Comparison of ENCODE assay signal across 11 cellular contexts in the genomic region with DNA sequence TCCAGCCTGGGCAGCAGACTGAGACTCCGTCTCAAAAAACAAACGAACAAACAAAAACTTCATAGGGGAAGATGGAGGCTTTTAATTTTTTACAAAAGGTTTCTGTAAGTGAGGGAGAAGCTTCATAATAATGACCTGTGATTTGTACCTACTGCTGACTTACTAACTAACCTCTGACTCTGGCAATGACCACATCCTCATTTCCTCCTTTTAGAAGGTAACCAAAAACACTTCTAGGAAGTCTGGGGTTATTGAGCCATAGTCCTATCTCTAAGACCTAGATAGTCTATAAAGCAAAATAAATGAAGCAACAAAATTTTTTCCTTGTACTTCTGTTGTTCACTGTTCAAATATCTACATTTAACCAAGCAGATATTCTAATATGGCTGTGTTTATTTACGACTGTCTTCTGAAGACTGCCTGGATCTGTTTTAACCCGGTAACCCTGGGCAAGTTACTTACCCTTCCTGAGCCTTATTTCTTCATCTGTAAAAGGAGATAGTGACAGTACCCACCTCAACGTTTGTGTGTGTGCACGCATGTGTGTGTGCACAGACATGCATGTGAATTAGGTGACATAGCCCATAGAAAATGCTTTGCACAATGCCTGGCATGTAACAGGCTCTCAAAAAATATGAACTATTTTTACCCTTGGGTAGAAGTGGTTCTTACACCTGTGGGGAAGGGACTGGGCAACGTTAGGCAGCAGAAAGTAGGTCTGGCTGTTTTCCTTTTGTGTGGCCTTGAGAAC. TPM values are rescaled to one million over a fixed set of nuclear protein-coding genes. Genes with fewer than 3 reads are reported as not detected.
DNase-seq lines count a peak whose midpoint lies in the region; TF ChIP-seq lines count a peak whose summit lies in the region.
"Had no signal": no experiment of that assay in that cellular context is flagged by ENCODE, and none has a peak within 500 bp of the region (broad histone marks: within the 10 kb centered on the region; RNA-seq: fewer than 3 reads in every experiment).

No MANE protein-coding gene starts in this region.

- H3K27ac Mint-ChIP-seq in activated T-helper 2 cell treated with anti-CD3 and anti-CD28 coated beads, Interferon-gamma antibody, Interleukin-2, Interleukin-4, amounts not matched to agents 10 μg/mL and 5 μg/mL and 100 μg/mL, durations not matched to agents 14 hours and 24 hours and 36 hours = peak overlapping the region; percentile 56
- H3K27ac Mint-ChIP-seq in mesothelial cell of epicardium (peak overlapping the region; percentile 84), Calu3 (ENCODE audit: unreplicated experiment) (no peak overlapping the region)
- H3K27ac Mint-ChIP-seq in CD8-positive, alpha-beta memory T cell = no peak overlapping the region
- H3K27ac Mint-ChIP-seq: stimulated activated naive CD8-positive, alpha-beta T cell treated with anti-CD3 and anti-CD28 coated beads, Interleukin-15, Interleukin-2, amounts not matched to agents 100 ng/mL and 50 ng/mL, for 24 hours had no signal

- H3K27me3 ChIP-seq in CD8-positive, alpha-beta memory T cell (ENCODE audit: insufficient read depth, low read length, poor library complexity, severe bottlenecking) = no peaks in the 10 kb centered on the region

- intact Hi-C loops in activated T-helper 2 cell treated with anti-CD3 and anti-CD28 coated beads, Interferon-gamma antibody, Interleukin-2, Interleukin-4, amounts not matched to agents 10 μg/mL and 5 μg/mL and 100 μg/mL, durations not matched to agents 14 hours and 24 hours and 36 hours (cut with micrococcal nuclease) = loop anchor here (1.0 kb wide), 1 partner anchor 9 kb away; no protein-coding TSS in a partner anchor
- intact Hi-C loops in Calu3 (cut with micrococcal nuclease; ENCODE audit: unreplicated experiment) = no loop called here

- peaks cover 5% of the 10 kb centered on the region for H3K36me3 Mint-ChIP-seq in activated T-helper 2 cell treated with anti-CD3 and anti-CD28 coated beads, Interferon-gamma antibody, Interleukin-2, Interleukin-4, amounts not matched to agents 10 μg/mL and 5 μg/mL and 100 μg/mL, durations not matched to agents 14 hours and 24 hours and 36 hours (ENCODE audit: low read depth)
- peaks cover 5% of the 10 kb centered on the region for H3K36me3 Mint-ChIP-seq in mesothelial cell of epicardium
- peaks cover 0 to 5% (median 0%) of the 10 kb centered on the region in 3 donors for H3K36me3 Mint-ChIP-seq in CD8-positive, alpha-beta memory T cell
- H3K36me3 Mint-ChIP-seq in Calu3 (ENCODE audit: insufficient read depth, unreplicated experiment) = no peaks in the 10 kb centered on the region

- H3K36me3 ChIP-seq in CD8-positive, alpha-beta memory T cell (ENCODE audit: insufficient read depth, low read length) = no peaks in the 10 kb centered on the region

- peaks cover 26% of the 10 kb centered on the region for H3K4me1 Mint-ChIP-seq in activated T-helper 2 cell treated with anti-CD3 and anti-CD28 coated beads, Interferon-gamma antibody, Interleukin-2, Interleukin-4, amounts not matched to agents 10 μg/mL and 5 μg/mL and 100 μg/mL, durations not matched to agents 14 hours and 24 hours and 36 hours (ENCODE audit: low read depth)
- H3K4me1 Mint-ChIP-seq in mesothelial cell of epicardium (peaks cover 25% of the 10 kb centered on the region), Calu3 (ENCODE audit: low read depth, unreplicated experiment) (no peaks in the 10 kb centered on the region)
- peaks cover 8 to 13% (median 9%) of the 10 kb centered on the region in 3 donors for H3K4me1 Mint-ChIP-seq in CD8-positive, alpha-beta memory T cell

- no TSS peak for BruUV-seq in Calu3 (replicated peaks; lab: Mats Ljungman, UMichigan)

- H3K9me3 ChIP-seq in CD8-positive, alpha-beta memory T cell (ENCODE audit: low read length) = no peaks in the 10 kb centered on the region

- no peak for TF ChIP-seq CTCF in mesothelial cell of epicardium (IDR thresholded peaks at IDR 0.05; ENCODE audit: unreplicated experiment)
- TF ChIP-seq CTCF in Calu3 (IDR thresholded peaks at IDR 0.05; ENCODE audit: unreplicated experiment) = no peak

- H3K9me3 Mint-ChIP-seq in activated T-helper 2 cell treated with anti-CD3 and anti-CD28 coated beads, Interferon-gamma antibody, Interleukin-2, Interleukin-4, amounts not matched to agents 10 μg/mL and 5 μg/mL and 100 μg/mL, durations not matched to agents 14 hours and 24 hours and 36 hours = peaks cover 10% of the 10 kb centered on the region
- H3K9me3 Mint-ChIP-seq in mesothelial cell of epicardium = peaks cover 6% of the 10 kb centered on the region
- peaks cover 4 to 6% (median 5%) of the 10 kb centered on the region in 5 donors for H3K9me3 Mint-ChIP-seq in CD8-positive, alpha-beta memory T cell
- H3K9me3 Mint-ChIP-seq in Calu3 (ENCODE audit: low read depth, unreplicated experiment) = peaks cover 2% of the 10 kb centered on the region

- no peaks in the 10 kb centered on the region for H3K4me1 ChIP-seq in CD8-positive, alpha-beta memory T cell (ENCODE audit: insufficient read depth, low read length)

- H3K4me3 ChIP-seq in CD8-positive, alpha-beta memory T cell (ENCODE audit: low read length) = no peak overlapping the region

- DNase-seq in ELR (ENCODE audit: low read depth) (peak; percentile 34), M059J (ENCODE audit: low read depth) (peak; percentile 25), mesothelial cell of epicardium (ENCODE audit: low spot score in 2 of 2, unreplicated experiment in 2 of 2) (no peak), C1 segment of cervical spinal cord (lab: John Stamatoyannopoulos, UW) (no peak), hippocampal formation (lab: John Stamatoyannopoulos, UW) (no peak), Calu3 (no peak)
- no peak for DNase-seq in activated T-helper 2 cell treated with anti-CD3 and anti-CD28 coated beads, Interferon-gamma antibody, Interleukin-2, Interleukin-4, amounts not matched to agents 10 μg/mL and 5 μg/mL and 100 μg/mL, durations not matched to agents 14 hours and 24 hours and 36 hours (ENCODE audit: low spot score)
- DNase-seq in CD8-positive, alpha-beta memory T cell = no peak
- DNase-seq: midbrain, NCI-H1694 had no signal

- H3K27ac ChIP-seq in CD8-positive, alpha-beta memory T cell (ENCODE audit: low read depth, low read length) = no peak overlapping the region

- no peaks in the 10 kb centered on the region for H3K27me3 Mint-ChIP-seq in activated T-helper 2 cell treated with anti-CD3 and anti-CD28 coated beads, Interferon-gamma antibody, Interleukin-2, Interleukin-4, amounts not matched to agents 10 μg/mL and 5 μg/mL and 100 μg/mL, durations not matched to agents 14 hours and 24 hours and 36 hours (ENCODE audit: low read depth)
- H3K27me3 Mint-ChIP-seq in mesothelial cell of epicardium (ENCODE audit: low read depth) (no peaks in the 10 kb centered on the region), Calu3 (ENCODE audit: unreplicated experiment) (no peaks in the 10 kb centered on the region)
- H3K27me3 Mint-ChIP-seq in CD8-positive, alpha-beta memory T cell = peaks cover 0 to 6% of the 10 kb centered on the region in 2 donors

- POLR2A ChIA-PET in CD8-positive, alpha-beta memory T cell (lab: Charles Lee) = no interaction called here

- CTCF ChIA-PET in CD8-positive, alpha-beta memory T cell (lab: Charles Lee) = no interaction called here
- CTCF ChIA-PET in Calu3 (lab: Charles Lee) = interaction anchor here (0.6 kb wide), 1 partner anchor 15 kb away, joined by 3 read pairs; no protein-coding TSS in a partner anchor

- H3K4me3 Mint-ChIP-seq in activated T-helper 2 cell treated with anti-CD3 and anti-CD28 coated beads, Interferon-gamma antibody, Interleukin-2, Interleukin-4, amounts not matched to agents 10 μg/mL and 5 μg/mL and 100 μg/mL, durations not matched to agents 14 hours and 24 hours and 36 hours (ENCODE audit: low read depth) = no peak overlapping the region
- H3K4me3 Mint-ChIP-seq in mesothelial cell of epicardium (no peak overlapping the region), Calu3 (ENCODE audit: low read depth, unreplicated experiment) (no peak overlapping the region)
- no peak overlapping the region for H3K4me3 Mint-ChIP-seq in CD8-positive, alpha-beta memory T cell
- H3K4me3 Mint-ChIP-seq: stimulated activated naive CD8-positive, alpha-beta T cell treated with anti-CD3 and anti-CD28 coated beads, Interleukin-15, Interleukin-2, amounts not matched to agents 100 ng/mL and 50 ng/mL, for 24 hours had no signal

RNA-seq across cellular contexts. Expression of gene SMNDC1, which starts 30.8 kb away (rescaled TPM):
- total RNA-seq in M059J (2014; rRNA removed; shearing (Covaris generic)) = 8.4 and 13.3 TPM in 2 replicates
- 40.2 and 43.1 TPM in 2 replicates for total RNA-seq in activated T-helper 2 cell treated with anti-CD3 and anti-CD28 coated beads, Interferon-gamma antibody, Interleukin-2, Interleukin-4, amounts not matched to agents 10 μg/mL and 5 μg/mL and 100 μg/mL, durations not matched to agents 14 hours and 24 hours and 36 hours
- 38.5 to 41.4 TPM (median 39.6 TPM) in 3 replicates for total RNA-seq in mesothelial cell of epicardium
- 10 to 100 TPM; 54.9 to 60.1 TPM for total RNA-seq in CD8-positive, alpha-beta memory T cell
- polyA plus RNA-seq in CD8-positive, alpha-beta memory T cell = 17.7 TPM
- total RNA-seq in Calu3 (2022) = 28.4 and 32.8 TPM in 2 replicates

Comparison
In these comparisons a context has a peak if more than half of its experiments do, and no peak if none do; other contexts are left out.
1. DNase-seq: peak in ELR (single experiment) and M059J (single experiment); none in activated T-helper 2 cell treated with anti-CD3 and anti-CD28 coated beads, Interferon-gamma antibody, Interleukin-2, Interleukin-4, amounts not matched to agents 10 μg/mL and 5 μg/mL and 100 μg/mL, durations not matched to agents 14 hours and 24 hours and 36 hours (single experiment), mesothelial cell of epicardium (0 of 2), C1 segment of cervical spinal cord (0 of 14), CD8-positive, alpha-beta memory T cell (0 of 5), hippocampal formation (0 of 2) and Calu3 (single experiment).
2. H3K27ac Mint-ChIP-seq: peak in activated T-helper 2 cell treated with anti-CD3 and anti-CD28 coated beads, Interferon-gamma antibody, Interleukin-2, Interleukin-4, amounts not matched to agents 10 μg/mL and 5 μg/mL and 100 μg/mL, durations not matched to agents 14 hours and 24 hours and 36 hours (single experiment) and mesothelial cell of epicardium (single experiment); none in CD8-positive, alpha-beta memory T cell (0 of 8) and Calu3 (single experiment).